ENCODE assay signal across 8 cellular contexts in genomic region chr12:122421815-122422737, GRCh38. TPM values are rescaled to one million over a fixed set of nuclear protein-coding genes. Genes with fewer than 3 reads are reported as not detected.
DNase-seq lines count a peak whose midpoint lies in the region; ATAC-seq and TF ChIP-seq lines count a peak whose summit lies in the region.

Gene CLIP1 (minus strand): TSS chr12:122422669. CDS start chr12:122380452, 42,217 bp downstream.

- no peaks in the 10 kb centered on the region for H3K27me3 ChIP-seq in ACC112 (ENCODE audit: insufficient read depth, low read length)

- peaks cover 20% of the 10 kb centered on the region for H3K4me1 Mint-ChIP-seq in endothelial cell (ENCODE audit: unreplicated experiment)
- H3K4me1 Mint-ChIP-seq in stimulated activated effector memory CD8-positive, alpha-beta T cell treated with anti-CD3 and anti-CD28 coated beads, Interleukin-12 subunit alpha, Interleukin-12 subunit beta, amount 100 ng/mL, for 72 hours = peaks cover 38% of the 10 kb centered on the region

- peaks cover 18% of the 10 kb centered on the region for H3K4me1 ChIP-seq in ACC112 (ENCODE audit: control insufficient read depth, insufficient read depth, low read length, unreplicated experiment)

- H3K27ac Mint-ChIP-seq in endothelial cell (ENCODE audit: unreplicated experiment) = peak within 1 kb of the TSS; percentile 97
- H3K27ac Mint-ChIP-seq in stimulated activated effector memory CD8-positive, alpha-beta T cell treated with anti-CD3 and anti-CD28 coated beads, Interleukin-12 subunit alpha, Interleukin-12 subunit beta, amount 100 ng/mL, for 72 hours = peak within 1 kb of the TSS; percentile 94

- peaks cover 42% of the 10 kb centered on the region for H3K79me2 ChIP-seq in ACC112 (ENCODE audit: control insufficient read depth, insufficient read depth, low read length, unreplicated experiment)

- H3K9me3 Mint-ChIP-seq in endothelial cell (ENCODE audit: unreplicated experiment) = no peaks in the 10 kb centered on the region
- no peaks in the 10 kb centered on the region for H3K9me3 Mint-ChIP-seq in stimulated activated effector memory CD8-positive, alpha-beta T cell treated with anti-CD3 and anti-CD28 coated beads, Interleukin-12 subunit alpha, Interleukin-12 subunit beta, amount 100 ng/mL, for 72 hours

- DNase-seq in NCI-H526 treated with DMSO at 0.1 percent for 48 hours (lab: John Stamatoyannopoulos, UW) (peak; percentile 55), endothelial cell (ENCODE audit: low spot score) (peak; percentile 69), midbrain (lab: John Stamatoyannopoulos, UW) (peak; percentile 34)
- peak; percentile 17 for DNase-seq in activated CD8-positive, alpha-beta memory T cell treated with anti-CD3 and anti-CD28 coated beads, Interleukin-2, amount 50 U/mL, for 1 hour (ENCODE audit: extremely low read depth)
- peak; percentile 48 to 80 for DNase-seq in stimulated activated effector memory CD8-positive, alpha-beta T cell treated with anti-CD3 and anti-CD28 coated beads, Interleukin-12 subunit alpha, Interleukin-12 subunit beta, amount 100 ng/mL, for 72 hours (ENCODE audit: low spot score in 2 of 2)

- H3K36me3 Mint-ChIP-seq in endothelial cell (ENCODE audit: low read depth, unreplicated experiment) = peaks cover 14% of the 10 kb centered on the region
- peaks cover 16% of the 10 kb centered on the region for H3K36me3 Mint-ChIP-seq in stimulated activated effector memory CD8-positive, alpha-beta T cell treated with anti-CD3 and anti-CD28 coated beads, Interleukin-12 subunit alpha, Interleukin-12 subunit beta, amount 100 ng/mL, for 72 hours

- peak within 1 kb of the TSS; percentile 94 for H3K4me3 ChIP-seq in ACC112 (ENCODE audit: low read depth, low read length)

- peak; percentile 58 for ATAC-seq in GM18502 (IDR thresholded peaks at IDR 0.05; ENCODE audit: poor library complexity, unreplicated experiment)
- peak; percentile 48 for ATAC-seq in HG03025 (IDR thresholded peaks at IDR 0.05; ENCODE audit: low FRiP score, unreplicated experiment)
- ATAC-seq in stimulated activated effector memory CD8-positive, alpha-beta T cell treated with anti-CD3 and anti-CD28 coated beads, Interleukin-12 subunit alpha, Interleukin-12 subunit beta, amount 100 ng/mL, for 72 hours = peak; percentile 84

- H3K36me3 ChIP-seq in ACC112 (ENCODE audit: insufficient read depth, low read length) = no peaks in the 10 kb centered on the region

- peak; percentile 25 for TF ChIP-seq CTCF in endothelial cell (IDR thresholded peaks at IDR 0.05; ENCODE audit: unreplicated experiment)

- H2AFZ ChIP-seq in ACC112 (ENCODE audit: low read length, unreplicated experiment) = peak within 1 kb of the TSS; percentile 95

- peak within 1 kb of the TSS; percentile 81 for H3K27ac ChIP-seq in ACC112 (ENCODE audit: low read depth, low read length)

- H3K27me3 Mint-ChIP-seq in endothelial cell (ENCODE audit: unreplicated experiment) = peaks cover 19% of the 10 kb centered on the region

- peak within 1 kb of the TSS; percentile 99 for H3K4me3 Mint-ChIP-seq in endothelial cell (ENCODE audit: unreplicated experiment)
- H3K4me3 Mint-ChIP-seq in stimulated activated effector memory CD8-positive, alpha-beta T cell treated with anti-CD3 and anti-CD28 coated beads, Interleukin-12 subunit alpha, Interleukin-12 subunit beta, amount 100 ng/mL, for 72 hours = peak within 1 kb of the TSS; percentile 84

RNA-seq across cellular contexts. Expression of gene CLIP1, which starts in this region (rescaled TPM):
- 57.7 TPM for total RNA-seq in endothelial cell (ENCODE audit: unreplicated experiment)

Comparison
In these comparisons a context has a peak if more than half of its experiments do, and no peak if none do; other contexts are left out.
1. Peak in every context shown above with its lines: DNase-seq, ATAC-seq, H3K4me3 ChIP-seq and H3K27ac ChIP-seq.
2. DNase-seq: peak in every context shown above with its lines; median percentile 69 in endothelial cell; 64 in stimulated activated effector memory CD8-positive, alpha-beta T cell treated with anti-CD3 and anti-CD28 coated beads, Interleukin-12 subunit alpha, Interleukin-12 subunit beta, amount 100 ng/mL, for 72 hours; 55 in NCI-H526 treated with DMSO at 0.1 percent for 48 hours; 34 in midbrain; 17 in activated CD8-positive, alpha-beta memory T cell treated with anti-CD3 and anti-CD28 coated beads, Interleukin-2, amount 50 U/mL, for 1 hour.